ENCODE assay signal across 10 cellular contexts in genomic region chr2:68412127-68412819, GRCh38. TPM values are rescaled to one million over a fixed set of nuclear protein-coding genes. Genes with fewer than 3 reads are reported as not detected.
DNase-seq lines count a peak whose midpoint lies in the region; ATAC-seq and TF ChIP-seq lines count a peak whose summit lies in the region.
"Had no signal": no experiment of that assay in that cellular context is flagged by ENCODE, and none has a peak within 500 bp of the region (broad histone marks: within the 10 kb centered on the region; RNA-seq: fewer than 3 reads in every experiment).

No MANE protein-coding gene starts in this region.

- H3K36me3 Mint-ChIP-seq in nephron progenitor cell (ENCODE audit: low read depth): no peaks in the 10 kb centered on the region

- H3K4me1 Mint-ChIP-seq in nephron progenitor cell: peaks cover 9% of the 10 kb centered on the region

- WGBS in mammary epithelial cell (ENCODE audit: low coverage, missing lambda C conversion rate): 66% methylated on average over 4 of the region's 4 CpGs

- H3K27me3 Mint-ChIP-seq in nephron progenitor cell (ENCODE audit: low read depth, poor library complexity): no peaks in the 10 kb centered on the region

- H2AFZ ChIP-seq in Loucy (ENCODE audit: low read length) (no peak overlapping the region), mammary epithelial cell (ENCODE audit: low read depth, low read length) (no peak overlapping the region)

- H3K27ac Mint-ChIP-seq in nephron progenitor cell: no peak overlapping the region

- no peak overlapping the region for H3K27ac ChIP-seq in mammary epithelial cell (ENCODE audit: insufficient read depth, low read depth, low read length)

- no peaks in the 10 kb centered on the region for H3K79me2 ChIP-seq in Loucy (ENCODE audit: insufficient read depth, low read length)
- no peaks in the 10 kb centered on the region for H3K79me2 ChIP-seq in mammary epithelial cell (ENCODE audit: insufficient read depth, low read length)

- no peak overlapping the region for H3K4me3 ChIP-seq in Loucy (ENCODE audit: low read length, poor library complexity, severe bottlenecking)
- no peak overlapping the region for H3K4me3 ChIP-seq in mammary epithelial cell (replicated peaks in 1 of 3; ENCODE audit: insufficient read depth in 1 of 3, low read depth in 2 of 3, low read length in 3 of 3)

- peaks cover 12% of the 10 kb centered on the region for H3K9me3 Mint-ChIP-seq in nephron progenitor cell

- H3K9me3 ChIP-seq in Loucy (ENCODE audit: insufficient read depth, low read depth, low read length): no peaks in the 10 kb centered on the region
- no peaks in the 10 kb centered on the region for H3K9me3 ChIP-seq in mammary epithelial cell (replicated peaks; ENCODE audit: insufficient read depth, low read length)

- in situ Hi-C loops in mammary epithelial cell (cut with MboI; ENCODE audit: low sequenced_read_pairs in 2 of 2): no loop called here

- BruUV-seq in mammary epithelial cell (replicated peaks; lab: Mats Ljungman, UMichigan): no TSS peak

- TF ChIP-seq CTCF in Loucy (conservative IDR thresholded peaks at IDR 0.05; ENCODE audit: low read length) (no peak), mammary epithelial cell (conservative IDR thresholded peaks at IDR 0.05 in 1 of 2, IDR thresholded peaks at IDR 0.05 in 1 of 2; ENCODE audit: extremely low read depth in 1 of 2, insufficient read depth in 1 of 2, low read depth in 1 of 2, low read length in 2 of 2) (no peak), nephron progenitor cell (IDR thresholded peaks at IDR 0.05) (no peak)

- H4K20me1 ChIP-seq in Loucy (ENCODE audit: insufficient read depth, low read length, poor library complexity, severe bottlenecking) (no peaks in the 10 kb centered on the region), mammary epithelial cell (ENCODE audit: insufficient read depth, low read length) (no peaks in the 10 kb centered on the region)

- no peaks in the 10 kb centered on the region for H3K9me2 ChIP-seq in Loucy (replicated peaks; ENCODE audit: low read depth, low read length)

- no peak overlapping the region for H3K4me3 Mint-ChIP-seq in nephron progenitor cell

- no peaks in the 10 kb centered on the region for H3K36me3 ChIP-seq in Loucy (ENCODE audit: insufficient read depth, low read length)
- H3K36me3 ChIP-seq in mammary epithelial cell (ENCODE audit: insufficient read depth, low read length): no peaks in the 10 kb centered on the region

- H3K9ac ChIP-seq in Loucy (ENCODE audit: low read depth, low read length, poor library complexity, severe bottlenecking) (no peak overlapping the region), mammary epithelial cell (ENCODE audit: insufficient read depth, low read length) (no peak overlapping the region)

- peak overlapping the region; percentile 1 for H3K4me2 ChIP-seq in Loucy (ENCODE audit: low read depth, low read length, poor library complexity, severe bottlenecking)
- no peak overlapping the region for H3K4me2 ChIP-seq in mammary epithelial cell (ENCODE audit: insufficient read depth, low read depth, low read length)

- H3K4me1 ChIP-seq in Loucy (ENCODE audit: insufficient read depth, low read length, poor library complexity, severe bottlenecking) (peaks cover 20% of the 10 kb centered on the region), mammary epithelial cell (ENCODE audit: insufficient read depth, low read length) (no peaks in the 10 kb centered on the region)

- dilution Hi-C loops in mammary epithelial cell (cut with HindIII; ENCODE audit: low sequenced_read_pairs): no loop called here

- peak; percentile 29 for ATAC-seq in GM19043 (IDR thresholded peaks at IDR 0.05; ENCODE audit: low read depth, unreplicated experiment)
- ATAC-seq in HG02852 (IDR thresholded peaks at IDR 0.05; ENCODE audit: unreplicated experiment): peak; percentile 41
- peak; percentile 52 for ATAC-seq in sciatic nerve

- CTCF ChIA-PET in mammary epithelial cell (lab: Charles Lee; ENCODE audit: low non-redundant PET): no interaction called here

- DNase-seq in sciatic nerve (ENCODE audit: low spot score) (no peak), mammary epithelial cell (no peak), nephron progenitor cell (no peak), superior temporal gyrus (ENCODE audit: extremely low spot score) (no peak), NCI-H345 treated with DMSO at 0.1 percent for 48 hours (lab: John Stamatoyannopoulos, UW; ENCODE audit: unreplicated experiment) (no peak)
- DNase-seq: activated naive CD4-positive, alpha-beta T cell treated with Interleukin-2 at 50 U/mL for 16 hours had no signal

- no peaks in the 10 kb centered on the region for H3F3A ChIP-seq in Loucy (ENCODE audit: low read depth)

- H3K27me3 ChIP-seq in Loucy (ENCODE audit: insufficient read depth, low read length, poor library complexity, severe bottlenecking) (no peaks in the 10 kb centered on the region), mammary epithelial cell (ENCODE audit: insufficient read depth, low read length) (no peaks in the 10 kb centered on the region)

- intact Hi-C loops in sciatic nerve (cut with DNase I): no loop called here
- intact Hi-C loops in mammary epithelial cell (cut with micrococcal nuclease): no loop called here

RNA-seq across cellular contexts. Expression of gene PLEK, which starts 47.2 kb away (rescaled TPM):
- total RNA-seq in sciatic nerve: 21.0 TPM
- total RNA-seq in mammary epithelial cell: under 1 TPM in 1 of 2 donors, not detected in 1; 0.09 TPM
- 0.07 TPM for polyA plus RNA-seq in mammary epithelial cell
- not detected for polyA minus RNA-seq in mammary epithelial cell
- total RNA-seq: epithelial cell of proximal tubule had no signal

RNA-seq across cellular contexts. Expression of gene FBXO48, which starts 54.8 kb away (rescaled TPM):
- total RNA-seq in sciatic nerve (2.1 TPM), mammary epithelial cell (1 to 10 TPM; 1.3 to 1.6 TPM)
- 0.78 TPM for polyA plus RNA-seq in mammary epithelial cell
- 3.0 TPM for polyA minus RNA-seq in mammary epithelial cell

RNA-seq across cellular contexts. Expression of gene APLF, which starts 55.1 kb away (rescaled TPM):
- total RNA-seq in sciatic nerve (14.4 TPM), mammary epithelial cell (1 to 10 TPM; 3.7 to 4.8 TPM)
- 0.97 TPM for polyA plus RNA-seq in mammary epithelial cell
- polyA minus RNA-seq in mammary epithelial cell: 6.1 TPM

Comparison
In these comparisons a context has a peak if more than half of its experiments do, and no peak if none do; other contexts are left out.
1. RNA of gene PLEK, which starts 47.2 kb away (total RNA-seq): 21.0 TPM in sciatic nerve (single experiment); 0.09 TPM in mammary epithelial cell; every median in the first group is over 10 times any median in the second.
2. Peak in every context shown above with its lines, with median percentiles within 50 percentile points of each other: ATAC-seq.